ENCODE assay signal across 1 cellular context in the genomic region with DNA sequence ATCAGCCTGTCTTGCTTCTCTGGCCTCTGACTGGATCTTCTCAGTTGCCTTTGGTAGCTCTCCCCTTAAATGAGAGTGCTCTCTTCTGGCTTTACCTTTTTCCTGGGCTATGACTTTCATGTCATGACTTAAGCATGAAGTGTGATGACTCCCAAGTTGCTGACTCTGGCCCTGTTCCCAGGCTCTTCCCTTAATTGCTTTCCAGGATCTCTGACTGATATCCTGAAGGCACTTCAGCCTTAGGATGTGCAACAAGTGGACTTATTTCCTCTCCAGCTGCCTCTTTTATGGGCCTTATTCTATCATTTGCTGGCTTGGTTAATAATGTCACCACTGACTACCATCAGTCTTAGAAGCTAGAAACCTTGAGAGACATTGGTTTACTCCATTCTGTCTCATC.
TF ChIP-seq lines count a peak whose summit lies in the region.

No MANE protein-coding gene starts in this region.

TF ChIP-seq in SK-N-SH treated with all-trans-retinoic acid at 6 μM for 48 hours, 23 proteins besides CTCF, POLR2A, EP300 and RAD21 (continued from another document):
- no peak for TF ChIP-seq CREB5 (CRISPR knock-in tag; IDR thresholded peaks at IDR 0.05; ENCODE audit: low read depth)
- TF ChIP-seq ARNTL (CRISPR knock-in tag; IDR thresholded peaks at IDR 0.05; ENCODE audit: borderline replicate concordance, low read depth) = no peak
- no peak for TF ChIP-seq ESRRG (CRISPR knock-in tag; IDR thresholded peaks at IDR 0.05)
- no peak for TF ChIP-seq OSR1 (CRISPR knock-in tag; IDR thresholded peaks at IDR 0.05)
- no peak for TF ChIP-seq ZFP3 (CRISPR knock-in tag; IDR thresholded peaks at IDR 0.05)
- no peak for TF ChIP-seq ZNF8 (CRISPR knock-in tag; IDR thresholded peaks at IDR 0.05)
- no peak for TF ChIP-seq CSDC2 (CRISPR knock-in tag; IDR thresholded peaks at IDR 0.05)
- TF ChIP-seq ZNF565 (CRISPR knock-in tag; conservative IDR thresholded peaks at IDR 0.05; ENCODE audit: low read depth) = no peak
- no peak for TF ChIP-seq GLIS3 (CRISPR knock-in tag; IDR thresholded peaks at IDR 0.05)
